In genomic region chr20:17682103-17682888, GRCh38 we compare ENCODE assay signal across 1 cellular context.
TF ChIP-seq lines count a peak whose summit lies in the region.

TSS of gene RRBP1 (minus strand) at chr20:17682242. CDS start at chr20:17660507, 21,735 bp downstream.

TF ChIP-seq in GM23338, 12 proteins besides CTCF, POLR2A, EP300 and RAD21 (continued from another document):
- TF ChIP-seq, protein P1, sequence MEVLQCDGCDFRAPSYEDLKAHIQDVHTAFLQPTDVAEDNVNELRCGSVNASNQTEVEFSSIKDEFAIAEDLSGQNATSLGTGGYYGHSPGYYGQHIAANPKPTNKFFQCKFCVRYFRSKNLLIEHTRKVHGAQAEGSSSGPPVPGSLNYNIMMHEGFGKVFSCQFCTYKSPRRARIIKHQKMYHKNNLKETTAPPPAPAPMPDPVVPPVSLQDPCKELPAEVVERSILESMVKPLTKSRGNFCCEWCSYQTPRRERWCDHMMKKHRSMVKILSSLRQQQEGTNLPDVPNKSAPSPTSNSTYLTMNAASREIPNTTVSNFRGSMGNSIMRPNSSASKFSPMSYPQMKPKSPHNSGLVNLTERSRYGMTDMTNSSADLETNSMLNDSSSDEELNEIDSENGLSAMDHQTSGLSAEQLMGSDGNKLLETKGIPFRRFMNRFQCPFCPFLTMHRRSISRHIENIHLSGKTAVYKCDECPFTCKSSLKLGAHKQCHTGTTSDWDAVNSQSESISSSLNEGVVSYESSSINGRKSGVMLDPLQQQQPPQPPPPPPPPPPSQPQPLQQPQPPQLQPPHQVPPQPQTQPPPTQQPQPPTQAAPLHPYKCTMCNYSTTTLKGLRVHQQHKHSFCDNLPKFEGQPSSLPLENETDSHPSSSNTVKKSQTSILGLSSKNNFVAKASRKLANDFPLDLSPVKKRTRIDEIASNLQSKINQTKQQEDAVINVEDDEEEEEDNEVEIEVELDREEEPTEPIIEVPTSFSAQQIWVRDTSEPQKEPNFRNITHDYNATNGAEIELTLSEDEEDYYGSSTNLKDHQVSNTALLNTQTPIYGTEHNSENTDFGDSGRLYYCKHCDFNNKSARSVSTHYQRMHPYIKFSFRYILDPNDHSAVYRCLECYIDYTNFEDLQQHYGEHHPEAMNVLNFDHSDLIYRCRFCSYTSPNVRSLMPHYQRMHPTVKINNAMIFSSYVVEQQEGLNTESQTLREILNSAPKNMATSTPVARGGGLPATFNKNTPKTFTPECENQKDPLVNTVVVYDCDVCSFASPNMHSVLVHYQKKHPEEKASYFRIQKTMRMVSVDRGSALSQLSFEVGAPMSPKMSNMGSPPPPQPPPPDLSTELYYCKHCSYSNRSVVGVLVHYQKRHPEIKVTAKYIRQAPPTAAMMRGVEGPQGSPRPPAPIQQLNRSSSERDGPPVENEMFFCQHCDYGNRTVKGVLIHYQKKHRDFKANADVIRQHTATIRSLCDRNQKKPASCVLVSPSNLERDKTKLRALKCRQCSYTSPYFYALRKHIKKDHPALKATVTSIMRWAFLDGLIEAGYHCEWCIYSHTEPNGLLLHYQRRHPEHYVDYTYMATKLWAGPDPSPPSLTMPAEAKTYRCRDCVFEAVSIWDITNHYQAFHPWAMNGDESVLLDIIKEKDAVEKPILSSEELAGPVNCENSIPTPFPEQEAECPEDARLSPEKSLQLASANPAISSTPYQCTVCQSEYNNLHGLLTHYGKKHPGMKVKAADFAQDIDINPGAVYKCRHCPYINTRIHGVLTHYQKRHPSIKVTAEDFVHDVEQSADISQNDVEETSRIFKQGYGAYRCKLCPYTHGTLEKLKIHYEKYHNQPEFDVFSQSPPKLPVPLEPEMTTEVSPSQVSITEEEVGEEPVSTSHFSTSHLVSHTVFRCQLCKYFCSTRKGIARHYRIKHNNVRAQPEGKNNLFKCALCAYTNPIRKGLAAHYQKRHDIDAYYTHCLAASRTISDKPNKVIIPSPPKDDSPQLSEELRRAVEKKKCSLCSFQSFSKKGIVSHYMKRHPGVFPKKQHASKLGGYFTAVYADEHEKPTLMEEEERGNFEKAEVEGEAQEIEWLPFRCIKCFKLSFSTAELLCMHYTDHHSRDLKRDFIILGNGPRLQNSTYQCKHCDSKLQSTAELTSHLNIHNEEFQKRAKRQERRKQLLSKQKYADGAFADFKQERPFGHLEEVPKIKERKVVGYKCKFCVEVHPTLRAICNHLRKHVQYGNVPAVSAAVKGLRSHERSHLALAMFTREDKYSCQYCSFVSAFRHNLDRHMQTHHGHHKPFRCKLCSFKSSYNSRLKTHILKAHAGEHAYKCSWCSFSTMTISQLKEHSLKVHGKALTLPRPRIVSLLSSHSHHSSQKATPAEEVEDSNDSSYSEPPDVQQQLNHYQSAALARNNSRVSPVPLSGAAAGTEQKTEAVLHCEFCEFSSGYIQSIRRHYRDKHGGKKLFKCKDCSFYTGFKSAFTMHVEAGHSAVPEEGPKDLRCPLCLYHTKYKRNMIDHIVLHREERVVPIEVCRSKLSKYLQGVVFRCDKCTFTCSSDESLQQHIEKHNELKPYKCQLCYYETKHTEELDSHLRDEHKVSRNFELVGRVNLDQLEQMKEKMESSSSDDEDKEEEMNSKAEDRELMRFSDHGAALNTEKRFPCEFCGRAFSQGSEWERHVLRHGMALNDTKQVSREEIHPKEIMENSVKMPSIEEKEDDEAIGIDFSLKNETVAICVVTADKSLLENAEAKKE (CRISPR knock-in tag; IDR thresholded peaks at IDR 0.05): 0 out of 2 replicates have a peak, but pooled peaks have one; percentile 60
